In genomic region chr12:46555379-46555778, GRCh38 we compare ENCODE assay signal across 12 cellular contexts.
A peak's percentile ranks its signal among the peaks of the same experiment; 100 is the strongest.
DNase-seq lines count a peak whose midpoint lies in the region; TF ChIP-seq lines count a peak whose summit lies in the region.
"Had no signal": no experiment of that assay in that cellular context is flagged by ENCODE, and none has a peak within 500 bp of the region (broad histone marks: within the 10 kb centered on the region; RNA-seq: fewer than 3 reads in every experiment).

No MANE protein-coding gene starts in this region.

- DNase-seq in EL (peak; percentile 88), RPMI7951 (ENCODE audit: low read depth) (peak; percentile 81), fibroblast of lung (ENCODE audit: low read depth in 2 of 2) (peak; percentile 91 to 93), skeletal muscle cell (ENCODE audit: low read depth) (peak; percentile 62), cortex of kidney (lab: John Stamatoyannopoulos, UW) (no peak), Caco-2 (no peak), erythroblast (lab: John Stamatoyannopoulos, UW) (no peak), DMS53 (lab: John Stamatoyannopoulos, UW) (no peak)
- DNase-seq: activated B cell treated with CpG ODN at 0.5 μM for 24 hours; activated naive CD8-positive, alpha-beta T cell treated with anti-CD3 and anti-CD28 coated beads, Interleukin-2, amount 50 U/mL, for 24 hours; NK-92 treated with Interleukin-12 subunit alpha and Interleukin-12 subunit beta, amount 100 ng/mL, for 24 hours; pancreas had no signal

- H3K4me2 ChIP-seq in fibroblast of lung (ENCODE audit: extremely low read depth, insufficient read depth, low read length): peak overlapping the region; percentile 61

- peak overlapping the region; percentile 91 for H3K27ac ChIP-seq in fibroblast of lung (ENCODE audit: insufficient read depth, low read length)

- BruUV-seq in Caco-2 (replicated peaks; lab: Mats Ljungman, UMichigan): no TSS peak

- no peak for TF ChIP-seq POLR2A in erythroblast (IDR thresholded peaks at IDR 0.05; ENCODE audit: low read length)

- H3K4me1 ChIP-seq in fibroblast of lung (ENCODE audit: control insufficient read depth, extremely low read depth, insufficient read depth, low read length): peaks cover 18% of the 10 kb centered on the region
- H3K4me1 ChIP-seq in Caco-2: peaks cover 12% of the 10 kb centered on the region

- H3K9me3 ChIP-seq in fibroblast of lung (ENCODE audit: control insufficient read depth, insufficient read depth, low read depth, low read length) (no peaks in the 10 kb centered on the region), Caco-2 (no peaks in the 10 kb centered on the region)
- H3K9me3 ChIP-seq: pancreas had no signal

- no peaks in the 10 kb centered on the region for H3K36me3 Mint-ChIP-seq in Caco-2 (ENCODE audit: insufficient read depth, unreplicated experiment)

- H3K4me3 ChIP-seq in fibroblast of lung (replicated peaks in 1 of 4; ENCODE audit: control extremely low read depth in 1 of 4, insufficient read depth in 1 of 4, low read depth in 3 of 4, low read length in 4 of 4) (peak overlapping the region in 3 of 4 experiments; percentile 5 to 44 (median 27)), skeletal muscle cell (ENCODE audit: low read depth, low read length) (peak overlapping the region; percentile 12), Caco-2 (ENCODE audit: low read depth, low read length) (no peak overlapping the region)
- H3K4me3 ChIP-seq: pancreas had no signal

- no peaks in the 10 kb centered on the region for H4K20me1 ChIP-seq in fibroblast of lung (ENCODE audit: control insufficient read depth, extremely low read depth, insufficient read depth, low read length)

- no peaks in the 10 kb centered on the region for H3K79me2 ChIP-seq in fibroblast of lung (ENCODE audit: control insufficient read depth, insufficient read depth, low read length)

- H3K36me3 ChIP-seq in fibroblast of lung (ENCODE audit: control insufficient read depth, insufficient read depth, low read length) (no peaks in the 10 kb centered on the region), Caco-2 (ENCODE audit: control insufficient read depth, insufficient read depth, low read length) (no peaks in the 10 kb centered on the region)
- H3K36me3 ChIP-seq: pancreas had no signal

- H3K4me3 Mint-ChIP-seq in Caco-2 (ENCODE audit: unreplicated experiment): no peak overlapping the region
- H3K4me3 Mint-ChIP-seq: activated B cell treated with CpG ODN at 0.5 μM for 24 hours; activated naive CD8-positive, alpha-beta T cell treated with anti-CD3 and anti-CD28 coated beads, Interleukin-2, amount 50 U/mL, for 24 hours had no signal

- peaks cover 10% of the 10 kb centered on the region for H3K9me3 Mint-ChIP-seq in Caco-2 (ENCODE audit: unreplicated experiment)
- H3K9me3 Mint-ChIP-seq: activated B cell treated with CpG ODN at 0.5 μM for 24 hours had no signal

- no peaks in the 10 kb centered on the region for H3K27me3 Mint-ChIP-seq in Caco-2 (ENCODE audit: insufficient read depth, unreplicated experiment)
- H3K27me3 Mint-ChIP-seq: activated B cell treated with CpG ODN at 0.5 μM for 24 hours; activated naive CD8-positive, alpha-beta T cell treated with anti-CD3 and anti-CD28 coated beads, Interleukin-2, amount 50 U/mL, for 24 hours had no signal

- H2AFZ ChIP-seq in fibroblast of lung (ENCODE audit: low read length): no peak overlapping the region

- H3K9ac ChIP-seq in fibroblast of lung (ENCODE audit: insufficient read depth, low read length): no peak overlapping the region

- intact Hi-C loops in Caco-2 (cut with micrococcal nuclease; ENCODE audit: unreplicated experiment): no loop called here

- H3K4me1 Mint-ChIP-seq in Caco-2 (ENCODE audit: low read depth, unreplicated experiment): no peaks in the 10 kb centered on the region
- H3K4me1 Mint-ChIP-seq: activated B cell treated with CpG ODN at 0.5 μM for 24 hours had no signal

- H3K27ac Mint-ChIP-seq in Caco-2 (ENCODE audit: unreplicated experiment): no peak overlapping the region
- H3K27ac Mint-ChIP-seq: activated B cell treated with CpG ODN at 0.5 μM for 24 hours had no signal

- CTCF ChIA-PET in Caco-2 (lab: Charles Lee): interaction anchor here (0.5 kb wide), 1 partner anchor 201 kb away, joined by 3 read pairs; no protein-coding TSS in a partner anchor

- no peaks in the 10 kb centered on the region for H3K27me3 ChIP-seq in fibroblast of lung (ENCODE audit: control insufficient read depth, insufficient read depth, low read length)
- no peaks in the 10 kb centered on the region for H3K27me3 ChIP-seq in Caco-2 (replicated peaks; ENCODE audit: control insufficient read depth, insufficient read depth, low read length)
- H3K27me3 ChIP-seq: pancreas had no signal

- POLR2A ChIA-PET in Caco-2 (lab: Charles Lee): no interaction called here

- no peak for TF ChIP-seq CTCF in fibroblast of lung (conservative IDR thresholded peaks at IDR 0.05 in 1 of 2, IDR thresholded peaks at IDR 0.05 in 1 of 2; ENCODE audit: low read depth in 1 of 2, low read length in 2 of 2)
- TF ChIP-seq CTCF in Caco-2 (IDR thresholded peaks at IDR 0.05; ENCODE audit: insufficient read depth in 1 of 2, low read depth in 1 of 2, low read length in 1 of 2, severe bottlenecking in 1 of 2, unreplicated experiment in 1 of 2): no peak

Comparison
In these comparisons a context has a peak if more than half of its experiments do, and no peak if none do; other contexts are left out.
1. DNase-seq: peak in EL (single experiment), RPMI7951 (single experiment), fibroblast of lung (2 of 2) and skeletal muscle cell (single experiment); none in cortex of kidney (single experiment), Caco-2 (0 of 2), erythroblast (0 of 2) and DMS53 (single experiment).